8 cellular contexts compared by ENCODE assay signal in the genomic region with DNA sequence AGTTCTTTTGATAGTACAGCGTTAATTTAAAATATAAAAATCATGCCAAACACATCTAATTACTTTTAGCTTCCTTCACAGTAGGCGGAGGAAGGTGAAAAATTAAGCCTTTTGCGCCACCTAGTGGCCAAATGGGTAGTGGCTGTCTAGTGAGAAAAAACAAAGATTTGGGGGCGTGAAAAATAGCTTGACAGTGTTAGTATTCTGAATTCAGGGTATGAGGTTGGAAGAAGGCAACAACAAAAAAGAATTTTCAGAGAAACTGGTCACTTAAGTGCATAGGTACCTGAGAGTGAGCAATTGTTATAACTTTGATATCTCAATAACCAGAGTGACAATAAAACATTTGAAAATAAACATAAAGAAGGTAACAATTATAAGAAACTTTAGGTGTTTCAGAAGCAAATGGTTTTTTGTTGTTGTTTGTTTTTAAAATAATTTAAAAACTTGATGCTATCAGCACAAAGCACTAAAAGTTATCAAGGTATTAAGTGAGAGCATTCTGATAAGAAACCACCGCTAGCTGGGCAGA. TPM values are rescaled to one million over a fixed set of nuclear protein-coding genes. Genes with fewer than 3 reads are reported as not detected.
A peak's percentile ranks its signal among the peaks of the same experiment; 100 is the strongest.
DNase-seq lines count a peak whose midpoint lies in the region; ATAC-seq and TF ChIP-seq lines count a peak whose summit lies in the region.

No MANE protein-coding gene starts in this region.

- no peaks in the 10 kb centered on the region for H3K9me3 Mint-ChIP-seq in activated CD4-positive, alpha-beta memory T cell treated with anti-CD3 and anti-CD28 coated beads, Interleukin-2, amount 10 ng/mL, durations not matched to agents 7 days and 5 days
- H3K9me3 Mint-ChIP-seq in mesothelial cell of epicardium: no peaks in the 10 kb centered on the region

- H3K36me3 Mint-ChIP-seq in activated CD4-positive, alpha-beta memory T cell treated with anti-CD3 and anti-CD28 coated beads, Interleukin-2, amount 10 ng/mL, durations not matched to agents 7 days and 5 days (ENCODE audit: low read depth): peaks cover 14% of the 10 kb centered on the region
- no peaks in the 10 kb centered on the region for H3K36me3 Mint-ChIP-seq in mesothelial cell of epicardium

- peak; percentile 87 for TF ChIP-seq CTCF in BJ (IDR thresholded peaks at IDR 0.05; ENCODE audit: insufficient read depth, low read depth, low read length)
- peak; percentile 99 for TF ChIP-seq CTCF in mesothelial cell of epicardium (IDR thresholded peaks at IDR 0.05; ENCODE audit: unreplicated experiment)

- H3K27me3 ChIP-seq in BJ (ENCODE audit: control insufficient read depth, insufficient read depth, low read length): peaks cover 6% of the 10 kb centered on the region

- CTCF ChIA-PET in BJ (lab: Yijun Ruan, JAX): interaction anchor here (0.6 to 5.7 kb wide), 40 partner anchors 9 to 751 kb away, joined by 3 to 110 read pairs (median 4); a partner anchor contains a TSS
- CTCF ChIA-PET in activated CD4-positive, alpha-beta memory T cell treated with anti-CD3 and anti-CD28 coated beads, Interleukin-2, amount 10 ng/mL, durations not matched to agents 7 days and 5 days (lab: Charles Lee): interaction anchor here (0.6 to 7.9 kb wide), 51 partner anchors 10 to 1903 kb away, joined by 3 to 234 read pairs (median 5); a partner anchor contains a TSS

- H3K36me3 ChIP-seq in BJ (ENCODE audit: control insufficient read depth, insufficient read depth, low read length): no peaks in the 10 kb centered on the region

- peaks cover 7% of the 10 kb centered on the region for H3K27me3 Mint-ChIP-seq in activated CD4-positive, alpha-beta memory T cell treated with anti-CD3 and anti-CD28 coated beads, Interleukin-2, amount 10 ng/mL, durations not matched to agents 7 days and 5 days
- peaks cover 61% of the 10 kb centered on the region for H3K27me3 Mint-ChIP-seq in mesothelial cell of epicardium (ENCODE audit: low read depth)

- DNase-seq in BJ (ENCODE audit: low read depth): no peak
- peak; percentile 51 for DNase-seq in H4 (ENCODE audit: low spot score)
- DNase-seq in NCI-H69 (lab: John Stamatoyannopoulos, UW): peak; percentile 77
- peak; percentile 88 for DNase-seq in activated CD4-positive, alpha-beta memory T cell treated with anti-CD3 and anti-CD28 coated beads, Interleukin-2, amount 10 ng/mL, durations not matched to agents 7 days and 5 days
- peak; percentile 86 for DNase-seq in effector CD8-positive, alpha-beta T cell (lab: John Stamatoyannopoulos, UW)
- peak; percentile 66 to 84 for DNase-seq in mesothelial cell of epicardium (ENCODE audit: low spot score in 2 of 2, unreplicated experiment in 2 of 2)
- peak; percentile 77 for DNase-seq in stimulated activated CD8-positive, alpha-beta memory T cell treated with anti-CD3 and anti-CD28 coated beads, Interleukin-4, amount 100 ng/mL, for 24 hours (ENCODE audit: low read depth)

- no peak overlapping the region for H3K4me3 Mint-ChIP-seq in activated CD4-positive, alpha-beta memory T cell treated with anti-CD3 and anti-CD28 coated beads, Interleukin-2, amount 10 ng/mL, durations not matched to agents 7 days and 5 days
- no peak overlapping the region for H3K4me3 Mint-ChIP-seq in mesothelial cell of epicardium

- POLR2A ChIA-PET in BJ (lab: Charles Lee): interaction anchor here (1.0 kb wide), 1 partner anchor 30 kb away, joined by 4 read pairs; a partner anchor contains a TSS
- POLR2A ChIA-PET in activated CD4-positive, alpha-beta memory T cell treated with anti-CD3 and anti-CD28 coated beads, Interleukin-2, amount 10 ng/mL, durations not matched to agents 7 days and 5 days (lab: Charles Lee): interaction anchor here (0.6 to 4.7 kb wide), 19 partner anchors 11 to 474 kb away, joined by 3 to 125 read pairs (median 5); a partner anchor contains a TSS

- no peak overlapping the region for H3K4me3 ChIP-seq in BJ (ENCODE audit: low read depth, low read length)

- no peak for ATAC-seq in HG02973 (IDR thresholded peaks at IDR 0.05; ENCODE audit: unreplicated experiment)

- no peak overlapping the region for H3K27ac Mint-ChIP-seq in activated CD4-positive, alpha-beta memory T cell treated with anti-CD3 and anti-CD28 coated beads, Interleukin-2, amount 10 ng/mL, durations not matched to agents 7 days and 5 days
- no peak overlapping the region for H3K27ac Mint-ChIP-seq in mesothelial cell of epicardium

- peaks cover 35% of the 10 kb centered on the region for H3K4me1 Mint-ChIP-seq in activated CD4-positive, alpha-beta memory T cell treated with anti-CD3 and anti-CD28 coated beads, Interleukin-2, amount 10 ng/mL, durations not matched to agents 7 days and 5 days
- H3K4me1 Mint-ChIP-seq in mesothelial cell of epicardium: peaks cover 2% of the 10 kb centered on the region

RNA-seq across cellular contexts. Expression of a gene that starts 14.3 kb away (rescaled TPM):
- 37.9 and 44.7 TPM in 2 replicates for polyA plus RNA-seq in BJ (2011; rRNA removed)
- 12.2 and 18.1 TPM in 2 replicates for polyA minus RNA-seq in BJ (2011; rRNA and poly(A)+ RNA removed)
- 120 and 150 TPM in 2 replicates for total RNA-seq in H4 (2014; rRNA removed; shearing (Covaris generic))
- 100 to 1,000 TPM; 368 to 372 TPM for total RNA-seq in activated CD4-positive, alpha-beta memory T cell treated with anti-CD3 and anti-CD28 coated beads, Interleukin-2, amount 10 ng/mL, durations not matched to agents 7 days and 5 days
- 0.81 to 0.82 TPM in 2 of 3 replicates, not detected in the other for total RNA-seq in mesothelial cell of epicardium

RNA-seq across cellular contexts. Expression of a gene that starts 14.8 kb away (rescaled TPM):
- 58.4 and 80.4 TPM in 2 replicates for polyA plus RNA-seq in BJ (2011; rRNA removed)
- polyA minus RNA-seq in BJ (2011; rRNA and poly(A)+ RNA removed): 34.9 and 58.0 TPM in 2 replicates
- 60.9 and 66.1 TPM in 2 replicates for total RNA-seq in H4 (2014; rRNA removed; shearing (Covaris generic))
- total RNA-seq in activated CD4-positive, alpha-beta memory T cell treated with anti-CD3 and anti-CD28 coated beads, Interleukin-2, amount 10 ng/mL, durations not matched to agents 7 days and 5 days: 100 to 1,000 TPM; 410 to 412 TPM
- 9.3 to 10.4 TPM (median 10.3 TPM) in 3 replicates for total RNA-seq in mesothelial cell of epicardium

RNA-seq across cellular contexts. Expression of a gene that starts 24.5 kb away (rescaled TPM):
- 56.7 and 79.6 TPM in 2 replicates for polyA plus RNA-seq in BJ (2011; rRNA removed)
- polyA minus RNA-seq in BJ (2011; rRNA and poly(A)+ RNA removed): 15.5 and 30.0 TPM in 2 replicates
- total RNA-seq in H4 (2014; rRNA removed; shearing (Covaris generic)): 210 and 212 TPM in 2 replicates
- 100 to 1,000 TPM; 389 to 401 TPM for total RNA-seq in activated CD4-positive, alpha-beta memory T cell treated with anti-CD3 and anti-CD28 coated beads, Interleukin-2, amount 10 ng/mL, durations not matched to agents 7 days and 5 days
- 12.3 to 14.2 TPM (median 14.1 TPM) in 3 replicates for total RNA-seq in mesothelial cell of epicardium

RNA-seq across cellular contexts. Expression of a gene that starts 29.8 kb away (rescaled TPM):
- 18.0 and 25.4 TPM in 2 replicates for polyA plus RNA-seq in BJ (2011; rRNA removed)
- 22.4 and 24.2 TPM in 2 replicates for polyA minus RNA-seq in BJ (2011; rRNA and poly(A)+ RNA removed)
- total RNA-seq in H4 (2014; rRNA removed; shearing (Covaris generic)): 27.4 and 29.8 TPM in 2 replicates
- 100 to 1,000 TPM; 203 to 211 TPM for total RNA-seq in activated CD4-positive, alpha-beta memory T cell treated with anti-CD3 and anti-CD28 coated beads, Interleukin-2, amount 10 ng/mL, durations not matched to agents 7 days and 5 days
- total RNA-seq in mesothelial cell of epicardium: 22.9 to 24.2 TPM (median 23.6 TPM) in 3 replicates

RNA-seq across cellular contexts. Expression of a gene that starts 51.5 kb away (rescaled TPM):
- 0.12 and 0.16 TPM in 2 replicates for polyA plus RNA-seq in BJ (2011; rRNA removed)
- not detected in 2 replicates for polyA minus RNA-seq in BJ (2011; rRNA and poly(A)+ RNA removed)
- not detected in 2 replicates for total RNA-seq in H4 (2014; rRNA removed; shearing (Covaris generic))
- 1 to 10 TPM; 1.5 to 2.2 TPM for total RNA-seq in activated CD4-positive, alpha-beta memory T cell treated with anti-CD3 and anti-CD28 coated beads, Interleukin-2, amount 10 ng/mL, durations not matched to agents 7 days and 5 days
- total RNA-seq in mesothelial cell of epicardium: 0.35 to 0.52 TPM (median 0.45 TPM) in 3 replicates

Comparison
In these comparisons a context has a peak if more than half of its experiments do, and no peak if none do; other contexts are left out.
1. RNA of a gene that starts 14.3 kb away (total RNA-seq): 368 to 372 TPM in activated CD4-positive, alpha-beta memory T cell treated with anti-CD3 and anti-CD28 coated beads, Interleukin-2, amount 10 ng/mL, durations not matched to agents 7 days and 5 days and 120 to 150 TPM in H4; 0.81 to 0.82 TPM in mesothelial cell of epicardium; every median in the first group is over 10 times any median in the second.
2. RNA of a gene that starts 24.5 kb away (total RNA-seq): 389 to 401 TPM in activated CD4-positive, alpha-beta memory T cell treated with anti-CD3 and anti-CD28 coated beads, Interleukin-2, amount 10 ng/mL, durations not matched to agents 7 days and 5 days and 210 to 212 TPM in H4; 12.3 to 14.2 TPM in mesothelial cell of epicardium; every median in the first group is over 10 times any median in the second.